1 cellular context compared by ENCODE assay signal in the genomic region with DNA sequence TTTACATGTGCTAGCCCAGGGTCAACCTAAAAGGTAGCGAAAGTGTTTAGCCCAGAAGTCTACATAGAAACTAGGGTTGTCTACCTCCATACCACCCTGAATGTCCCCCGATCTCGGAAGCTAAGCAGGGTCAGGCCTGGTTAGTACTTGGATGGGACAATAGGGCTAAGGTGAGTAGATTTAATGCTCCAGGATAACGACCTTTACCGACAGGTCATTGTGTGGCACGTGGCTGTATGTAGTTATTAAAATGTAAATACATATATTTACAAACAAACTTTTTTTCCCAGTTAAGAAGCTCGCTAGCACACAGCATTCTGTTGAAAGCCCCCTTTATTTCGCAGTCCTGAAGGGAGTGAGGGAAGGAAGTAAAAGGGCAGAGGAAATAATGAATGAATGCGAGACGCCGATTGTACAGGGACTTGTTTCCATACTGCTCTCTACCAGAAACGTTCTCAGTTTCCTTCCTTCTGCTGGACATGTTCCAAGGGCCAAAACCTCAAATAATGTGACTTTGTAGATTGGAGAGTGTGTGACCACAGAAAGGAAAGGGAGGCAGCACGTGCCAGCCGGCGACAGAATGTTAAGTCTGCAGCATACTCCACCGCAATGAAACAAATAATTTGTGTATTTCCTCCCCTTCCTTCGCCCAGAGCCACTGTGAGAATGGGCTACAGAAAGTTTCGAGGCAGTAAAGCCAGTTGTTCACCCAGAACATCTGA.
TF ChIP-seq lines count a peak whose summit lies in the region.

No MANE protein-coding gene starts in this region.

TF ChIP-seq in HCT116, 20 proteins besides CTCF, POLR2A, EP300 and RAD21 (continued from another document):
- TF ChIP-seq, protein P1, sequence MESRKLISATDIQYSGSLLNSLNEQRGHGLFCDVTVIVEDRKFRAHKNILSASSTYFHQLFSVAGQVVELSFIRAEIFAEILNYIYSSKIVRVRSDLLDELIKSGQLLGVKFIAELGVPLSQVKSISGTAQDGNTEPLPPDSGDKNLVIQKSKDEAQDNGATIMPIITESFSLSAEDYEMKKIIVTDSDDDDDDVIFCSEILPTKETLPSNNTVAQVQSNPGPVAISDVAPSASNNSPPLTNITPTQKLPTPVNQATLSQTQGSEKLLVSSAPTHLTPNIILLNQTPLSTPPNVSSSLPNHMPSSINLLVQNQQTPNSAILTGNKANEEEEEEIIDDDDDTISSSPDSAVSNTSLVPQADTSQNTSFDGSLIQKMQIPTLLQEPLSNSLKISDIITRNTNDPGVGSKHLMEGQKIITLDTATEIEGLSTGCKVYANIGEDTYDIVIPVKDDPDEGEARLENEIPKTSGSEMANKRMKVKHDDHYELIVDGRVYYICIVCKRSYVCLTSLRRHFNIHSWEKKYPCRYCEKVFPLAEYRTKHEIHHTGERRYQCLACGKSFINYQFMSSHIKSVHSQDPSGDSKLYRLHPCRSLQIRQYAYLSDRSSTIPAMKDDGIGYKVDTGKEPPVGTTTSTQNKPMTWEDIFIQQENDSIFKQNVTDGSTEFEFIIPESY (IDR thresholded peaks at IDR 0.05; ENCODE audit: extremely low read depth, insufficient replicate concordance, low read length) = no peak
